In the genomic region with DNA sequence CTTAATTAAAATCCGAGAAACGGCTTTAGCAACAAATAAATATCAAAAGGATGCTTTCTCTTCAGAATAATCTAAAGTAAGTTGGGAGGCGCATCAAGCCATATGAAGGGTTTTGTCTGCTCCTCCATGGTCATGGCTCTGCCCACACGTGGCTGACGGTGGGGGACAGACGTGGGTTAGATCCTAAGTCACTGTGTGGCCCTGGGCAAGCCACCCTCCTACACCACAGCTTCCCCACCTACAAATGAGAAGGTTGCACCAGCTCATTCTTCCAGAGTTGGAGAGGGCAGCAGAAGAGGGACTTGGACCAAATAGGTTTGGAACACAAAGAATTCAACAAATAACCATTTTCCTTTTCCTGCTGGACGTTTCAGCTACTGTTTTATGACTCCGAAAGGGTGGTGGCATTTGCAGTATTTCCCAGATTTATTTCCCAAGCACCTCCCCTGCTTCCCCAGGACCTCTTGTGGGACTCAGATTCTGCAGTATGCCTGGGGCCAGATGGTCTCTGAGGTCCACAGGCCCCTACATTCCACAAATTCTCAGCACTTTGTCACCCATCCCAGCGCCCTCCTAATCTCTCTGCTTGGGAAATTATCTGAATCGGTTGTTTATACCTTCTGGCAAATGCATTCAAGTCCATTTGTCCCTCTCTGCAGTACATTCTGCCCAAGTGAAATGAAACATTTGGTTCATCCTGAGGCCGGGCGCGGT, we compare ENCODE assay signal across 15 cellular contexts. TPM values are rescaled to one million over a fixed set of nuclear protein-coding genes. Genes with fewer than 3 reads are reported as not detected.
"Had no signal": no experiment of that assay in that cellular context is flagged by ENCODE, and none has a peak within 500 bp of the region (broad histone marks: within the 10 kb centered on the region; RNA-seq: fewer than 3 reads in every experiment).

No MANE protein-coding gene starts in this region.

- H3K27ac ChIP-seq: dorsolateral prefrontal cortex, esophagus muscularis mucosa, foreskin keratinocyte, left lung, neutrophil, tibial artery, uterus had no signal

- H3K36me3 Mint-ChIP-seq: activated naive CD8-positive, alpha-beta T cell treated with anti-CD3 and anti-CD28 coated beads, Interleukin-2, amount 10 ng/mL, durations not matched to agents 7 days and 5 days; stimulated activated memory B cell treated with anti-CD40 and anti-IgM and Interleukin-4, amounts not matched to agents 10 μg/mL and 1 μg/mL and 100 μg/mL, for 72 hours had no signal

- H3K27ac Mint-ChIP-seq: activated CD4-positive, alpha-beta memory T cell treated with anti-CD3 and anti-CD28 coated beads, Interleukin-2, amount 10 ng/mL, durations not matched to agents 7 days and 5 days; activated naive CD8-positive, alpha-beta T cell treated with anti-CD3 and anti-CD28 coated beads, Interleukin-2, amount 10 ng/mL, durations not matched to agents 7 days and 5 days; activated T-cell treated with anti-CD3 and anti-CD28 coated beads, Interleukin-2, amount 50 U/mL, for 72 hours; stimulated activated memory B cell treated with anti-CD40 and anti-IgM and Interleukin-4, amounts not matched to agents 10 μg/mL and 1 μg/mL and 100 μg/mL, for 72 hours; T-helper 2 cell treated with Interferon-gamma antibody and Interleukin-4, amounts not matched to agents 5 μg/mL and 100 μg/mL, for 36 hours had no signal

- H3K9me3 ChIP-seq: esophagus muscularis mucosa, left lung, neutrophil, tibial artery, uterus had no signal

- DNase-seq: activated CD4-positive, alpha-beta memory T cell treated with anti-CD3 and anti-CD28 coated beads, Interleukin-2, amount 10 ng/mL, durations not matched to agents 7 days and 5 days; activated CD8-positive, alpha-beta memory T cell treated with anti-CD3 and anti-CD28 coated beads, Interleukin-2, amount 50 U/mL, for 4 hours; activated naive CD8-positive, alpha-beta T cell treated with anti-CD3 and anti-CD28 coated beads, Interleukin-2, amount 10 ng/mL, durations not matched to agents 7 days and 5 days; activated T-cell treated with anti-CD3 and anti-CD28 coated beads, Interleukin-2, amount 50 U/mL, for 72 hours; anterior cingulate cortex; dorsolateral prefrontal cortex; foreskin keratinocyte; left lung; tibial artery; uterus had no signal

- H3K4me1 Mint-ChIP-seq: activated CD4-positive, alpha-beta memory T cell treated with anti-CD3 and anti-CD28 coated beads, Interleukin-2, amount 10 ng/mL, durations not matched to agents 7 days and 5 days; activated naive CD8-positive, alpha-beta T cell treated with anti-CD3 and anti-CD28 coated beads, Interleukin-2, amount 10 ng/mL, durations not matched to agents 7 days and 5 days; stimulated activated memory B cell treated with anti-CD40 and anti-IgM and Interleukin-4, amounts not matched to agents 10 μg/mL and 1 μg/mL and 100 μg/mL, for 72 hours had no signal

- H3K4me3 ChIP-seq: dorsolateral prefrontal cortex, esophagus muscularis mucosa, left lung, tibial artery, uterus had no signal

- H3K36me3 ChIP-seq: esophagus muscularis mucosa, left lung, tibial artery, uterus had no signal

- H3K9me3 Mint-ChIP-seq: activated CD4-positive, alpha-beta memory T cell treated with anti-CD3 and anti-CD28 coated beads, Interleukin-2, amount 10 ng/mL, durations not matched to agents 7 days and 5 days; activated naive CD8-positive, alpha-beta T cell treated with anti-CD3 and anti-CD28 coated beads, Interleukin-2, amount 10 ng/mL, durations not matched to agents 7 days and 5 days; activated T-cell treated with anti-CD3 and anti-CD28 coated beads, Interleukin-2, amount 50 U/mL, for 72 hours; stimulated activated memory B cell treated with anti-CD40 and anti-IgM and Interleukin-4, amounts not matched to agents 10 μg/mL and 1 μg/mL and 100 μg/mL, for 72 hours; T-helper 2 cell treated with Interferon-gamma antibody and Interleukin-4, amounts not matched to agents 5 μg/mL and 100 μg/mL, for 36 hours had no signal

- H3K27me3 Mint-ChIP-seq: activated CD4-positive, alpha-beta memory T cell treated with anti-CD3 and anti-CD28 coated beads, Interleukin-2, amount 10 ng/mL, durations not matched to agents 7 days and 5 days; activated naive CD8-positive, alpha-beta T cell treated with anti-CD3 and anti-CD28 coated beads, Interleukin-2, amount 10 ng/mL, durations not matched to agents 7 days and 5 days; stimulated activated memory B cell treated with anti-CD40 and anti-IgM and Interleukin-4, amounts not matched to agents 10 μg/mL and 1 μg/mL and 100 μg/mL, for 72 hours had no signal

- H3K27me3 ChIP-seq: dorsolateral prefrontal cortex, esophagus muscularis mucosa, left lung, neutrophil, tibial artery, uterus had no signal

- H3K4me3 Mint-ChIP-seq: activated CD4-positive, alpha-beta memory T cell treated with anti-CD3 and anti-CD28 coated beads, Interleukin-2, amount 10 ng/mL, durations not matched to agents 7 days and 5 days; activated naive CD8-positive, alpha-beta T cell treated with anti-CD3 and anti-CD28 coated beads, Interleukin-2, amount 10 ng/mL, durations not matched to agents 7 days and 5 days; activated T-cell treated with anti-CD3 and anti-CD28 coated beads, Interleukin-2, amount 50 U/mL, for 72 hours; stimulated activated memory B cell treated with anti-CD40 and anti-IgM and Interleukin-4, amounts not matched to agents 10 μg/mL and 1 μg/mL and 100 μg/mL, for 72 hours; T-helper 2 cell treated with Interferon-gamma antibody and Interleukin-4, amounts not matched to agents 5 μg/mL and 100 μg/mL, for 36 hours had no signal

- ATAC-seq: activated T-cell treated with anti-CD3 and anti-CD28 coated beads, Interleukin-2, amount 50 U/mL, for 72 hours; foreskin keratinocyte; left lung; stimulated activated memory B cell treated with anti-CD40 and anti-IgM and Interleukin-4, amounts not matched to agents 10 μg/mL and 1 μg/mL and 100 μg/mL, for 72 hours had no signal

- H3K4me1 ChIP-seq: foreskin keratinocyte, left lung had no signal

RNA-seq across cellular contexts. Expression of a gene that starts 17.8 kb away (rescaled TPM):
- total RNA-seq: bronchial epithelial cell, foreskin keratinocyte had no signal
